2 cellular contexts compared by ENCODE assay signal in the genomic region with DNA sequence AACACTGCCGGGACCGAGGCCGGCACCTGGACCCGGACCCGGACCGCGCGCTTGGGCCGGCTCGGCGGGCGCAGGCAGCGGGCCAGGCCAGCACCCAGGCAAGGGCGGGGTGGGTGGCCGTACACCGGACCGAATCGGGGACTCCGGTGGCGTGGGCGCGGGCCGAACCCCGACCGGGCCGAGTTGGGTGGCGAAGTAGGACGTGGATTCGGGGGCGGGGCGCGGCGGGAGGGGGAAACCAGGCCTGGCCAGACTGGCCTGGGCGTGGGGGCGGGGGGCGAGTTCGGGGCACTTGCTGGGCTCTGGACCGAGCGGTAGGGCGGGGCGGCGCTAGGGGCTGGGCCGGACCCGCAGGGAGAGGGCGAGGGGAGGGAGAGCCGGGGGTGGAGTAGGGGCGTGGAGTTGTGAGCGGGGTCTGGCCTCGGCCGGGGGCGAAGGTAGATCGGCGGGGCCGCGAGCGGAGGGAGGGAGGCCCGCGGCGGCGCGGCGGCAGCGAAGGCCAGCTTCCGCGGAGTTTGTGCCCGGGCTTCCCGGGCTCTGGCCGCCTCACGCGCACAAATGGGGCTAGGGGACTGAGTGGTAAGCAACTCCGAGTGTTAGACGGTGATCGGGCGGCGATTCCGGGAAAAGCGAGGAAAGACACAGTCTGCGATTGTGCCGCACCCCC.
TF ChIP-seq lines count a peak whose summit lies in the region.

No MANE protein-coding gene starts in this region.

TF ChIP-seq in HepG2, 621 proteins besides CTCF, POLR2A, EP300 and RAD21 (continues in another document):
- no peak for TF ChIP-seq FOXO1 (CRISPR knock-in tag; IDR thresholded peaks at IDR 0.05)
- TF ChIP-seq, protein P1, sequence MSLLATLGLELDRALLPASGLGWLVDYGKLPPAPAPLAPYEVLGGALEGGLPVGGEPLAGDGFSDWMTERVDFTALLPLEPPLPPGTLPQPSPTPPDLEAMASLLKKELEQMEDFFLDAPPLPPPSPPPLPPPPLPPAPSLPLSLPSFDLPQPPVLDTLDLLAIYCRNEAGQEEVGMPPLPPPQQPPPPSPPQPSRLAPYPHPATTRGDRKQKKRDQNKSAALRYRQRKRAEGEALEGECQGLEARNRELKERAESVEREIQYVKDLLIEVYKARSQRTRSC (CRISPR knock-in tag; IDR thresholded peaks at IDR 0.05; ENCODE audit: low read depth): no peak
- TF ChIP-seq, protein P2, sequence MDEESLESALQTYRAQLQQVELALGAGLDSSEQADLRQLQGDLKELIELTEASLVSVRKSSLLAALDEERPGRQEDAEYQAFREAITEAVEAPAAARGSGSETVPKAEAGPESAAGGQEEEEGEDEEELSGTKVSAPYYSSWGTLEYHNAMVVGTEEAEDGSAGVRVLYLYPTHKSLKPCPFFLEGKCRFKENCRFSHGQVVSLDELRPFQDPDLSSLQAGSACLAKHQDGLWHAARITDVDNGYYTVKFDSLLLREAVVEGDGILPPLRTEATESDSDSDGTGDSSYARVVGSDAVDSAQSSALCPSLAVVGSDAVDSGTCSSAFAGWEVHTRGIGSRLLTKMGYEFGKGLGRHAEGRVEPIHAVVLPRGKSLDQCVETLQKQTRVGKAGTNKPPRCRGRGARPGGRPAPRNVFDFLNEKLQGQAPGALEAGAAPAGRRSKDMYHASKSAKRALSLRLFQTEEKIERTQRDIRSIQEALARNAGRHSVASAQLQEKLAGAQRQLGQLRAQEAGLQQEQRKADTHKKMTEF (CRISPR knock-in tag; IDR thresholded peaks at IDR 0.05): peak; percentile 37; the same call in 1 of the 2 replicates
- peak; percentile 71; the same call in 1 of the 2 replicates for TF ChIP-seq ZBTB7B (CRISPR knock-in tag; IDR thresholded peaks at IDR 0.05)
- TF ChIP-seq, protein P3, sequence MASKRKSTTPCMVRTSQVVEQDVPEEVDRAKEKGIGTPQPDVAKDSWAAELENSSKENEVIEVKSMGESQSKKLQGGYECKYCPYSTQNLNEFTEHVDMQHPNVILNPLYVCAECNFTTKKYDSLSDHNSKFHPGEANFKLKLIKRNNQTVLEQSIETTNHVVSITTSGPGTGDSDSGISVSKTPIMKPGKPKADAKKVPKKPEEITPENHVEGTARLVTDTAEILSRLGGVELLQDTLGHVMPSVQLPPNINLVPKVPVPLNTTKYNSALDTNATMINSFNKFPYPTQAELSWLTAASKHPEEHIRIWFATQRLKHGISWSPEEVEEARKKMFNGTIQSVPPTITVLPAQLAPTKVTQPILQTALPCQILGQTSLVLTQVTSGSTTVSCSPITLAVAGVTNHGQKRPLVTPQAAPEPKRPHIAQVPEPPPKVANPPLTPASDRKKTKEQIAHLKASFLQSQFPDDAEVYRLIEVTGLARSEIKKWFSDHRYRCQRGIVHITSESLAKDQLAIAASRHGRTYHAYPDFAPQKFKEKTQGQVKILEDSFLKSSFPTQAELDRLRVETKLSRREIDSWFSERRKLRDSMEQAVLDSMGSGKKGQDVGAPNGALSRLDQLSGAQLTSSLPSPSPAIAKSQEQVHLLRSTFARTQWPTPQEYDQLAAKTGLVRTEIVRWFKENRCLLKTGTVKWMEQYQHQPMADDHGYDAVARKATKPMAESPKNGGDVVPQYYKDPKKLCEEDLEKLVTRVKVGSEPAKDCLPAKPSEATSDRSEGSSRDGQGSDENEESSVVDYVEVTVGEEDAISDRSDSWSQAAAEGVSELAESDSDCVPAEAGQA (IDR thresholded peaks at IDR 0.05; ENCODE audit: low read depth): no peak
- TF ChIP-seq, protein P3 (CRISPR knock-in tag; IDR thresholded peaks at IDR 0.05; ENCODE audit: borderline replicate concordance): no peak
- TF ChIP-seq HNRNPK (IDR thresholded peaks at IDR 0.05; ENCODE audit: low read depth, low read length, poor library complexity, severe bottlenecking): peak; percentile 15
- 0 out of 2 replicates have a peak, but pooled peaks have one; percentile 51 for TF ChIP-seq ZFY (CRISPR knock-in tag; IDR thresholded peaks at IDR 0.05)
- TF ChIP-seq, protein P4, sequence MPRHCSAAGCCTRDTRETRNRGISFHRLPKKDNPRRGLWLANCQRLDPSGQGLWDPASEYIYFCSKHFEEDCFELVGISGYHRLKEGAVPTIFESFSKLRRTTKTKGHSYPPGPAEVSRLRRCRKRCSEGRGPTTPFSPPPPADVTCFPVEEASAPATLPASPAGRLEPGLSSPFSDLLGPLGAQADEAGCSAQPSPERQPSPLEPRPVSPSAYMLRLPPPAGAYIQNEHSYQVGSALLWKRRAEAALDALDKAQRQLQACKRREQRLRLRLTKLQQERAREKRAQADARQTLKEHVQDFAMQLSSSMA (CRISPR knock-in tag; IDR thresholded peaks at IDR 0.05): no peak
- 0 out of 2 replicates have a peak, but pooled peaks have one; percentile 15 for TF ChIP-seq MED1 (CRISPR knock-in tag; IDR thresholded peaks at IDR 0.05)
- no peak for TF ChIP-seq BORCS8-MEF2B (CRISPR knock-in tag; IDR thresholded peaks at IDR 0.05)
- TF ChIP-seq, protein P5, sequence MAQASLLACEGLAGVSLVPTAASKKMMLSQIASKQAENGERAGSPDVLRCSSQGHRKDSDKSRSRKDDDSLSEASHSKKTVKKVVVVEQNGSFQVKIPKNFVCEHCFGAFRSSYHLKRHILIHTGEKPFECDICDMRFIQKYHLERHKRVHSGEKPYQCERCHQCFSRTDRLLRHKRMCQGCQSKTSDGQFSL (CRISPR knock-in tag; IDR thresholded peaks at IDR 0.05): 0 out of 2 replicates have a peak, but pooled peaks have one; percentile 30
- no peak for TF ChIP-seq CHD2 (IDR thresholded peaks at IDR 0.05; ENCODE audit: low read depth, low read length)
- TF ChIP-seq ADNP (CRISPR knock-in tag; IDR thresholded peaks at IDR 0.05): no peak
- TF ChIP-seq AGO2 (optimal IDR thresholded peaks at IDR 0.05; ENCODE audit: low read depth, low read length): no peak
- peak; percentile 19 for TF ChIP-seq HNRNPLL (IDR thresholded peaks at IDR 0.05; ENCODE audit: low read depth, low read length, poor library complexity, severe bottlenecking)

TF ChIP-seq in HEK293T, 16 proteins besides CTCF, POLR2A, EP300 and RAD21:
- no peak for TF ChIP-seq BHLHE40 (IDR thresholded peaks at IDR 0.05; ENCODE audit: borderline replicate concordance)
- TF ChIP-seq SP1 (IDR thresholded peaks at IDR 0.05): no peak
- TF ChIP-seq ELF4 (IDR thresholded peaks at IDR 0.05): no peak
